ENCODE assay signal across 12 cellular contexts in genomic region chr1:204463125-204464060, GRCh38. TPM values are rescaled to one million over a fixed set of nuclear protein-coding genes. Genes with fewer than 3 reads are reported as not detected.
DNase-seq lines count a peak whose midpoint lies in the region; ATAC-seq, FAIRE-seq and TF ChIP-seq lines count a peak whose summit lies in the region.
"Had no signal": no experiment of that assay in that cellular context is flagged by ENCODE, and none has a peak within 500 bp of the region (broad histone marks: within the 10 kb centered on the region; RNA-seq: fewer than 3 reads in every experiment).

No MANE protein-coding gene starts in this region.

- CTCF ChIA-PET in activated naive CD4-positive, alpha-beta T cell treated with anti-CD3 and anti-CD28 coated beads, Interleukin-2, amount 10 ng/mL, durations not matched to agents 7 days and 5 days (lab: Charles Lee), result interaction anchor here (0.8 to 2.3 kb wide), 5 partner anchors 13 to 65 kb away, joined by 3 to 12 read pairs (median 4); partner anchors contain the start of gene PIK3C2B

- no peaks in the 10 kb centered on the region for H3K27me3 ChIP-seq in vagina
- H3K27me3 ChIP-seq in smooth muscle cell (ENCODE audit: low read depth), result no peaks in the 10 kb centered on the region
- H3K27me3 ChIP-seq: SJCRH30 had no signal

- H2AFZ ChIP-seq in smooth muscle cell (ENCODE audit: low read depth), result no peak overlapping the region

- peaks cover 0 to 4% of the 10 kb centered on the region in 2 donors for H3K36me3 ChIP-seq in vagina
- no peaks in the 10 kb centered on the region for H3K36me3 ChIP-seq in smooth muscle cell (ENCODE audit: low read depth)
- H3K36me3 ChIP-seq: SJCRH30 had no signal

- H3K27ac ChIP-seq in coronary artery, result peak overlapping the region; percentile 4 to 96
- peak overlapping the region; percentile 53 for H3K27ac ChIP-seq in vagina
- no peak overlapping the region for H3K27ac ChIP-seq in smooth muscle cell (ENCODE audit: low read depth)
- H3K27ac ChIP-seq: prostate gland, SJCRH30 had no signal

- H3K9me3 ChIP-seq in vagina (no peaks in the 10 kb centered on the region), smooth muscle cell (replicated peaks; ENCODE audit: low read depth) (no peaks in the 10 kb centered on the region)
- H3K9me3 ChIP-seq: prostate gland, SJCRH30 had no signal

- H3K27me3 Mint-ChIP-seq in activated naive CD4-positive, alpha-beta T cell treated with anti-CD3 and anti-CD28 coated beads, Interleukin-2, amount 10 ng/mL, durations not matched to agents 7 days and 5 days, result no peaks in the 10 kb centered on the region
- H3K27me3 Mint-ChIP-seq in naive B cell, result no peaks in the 10 kb centered on the region

- intact Hi-C loops in vagina (cut with DNase I), result no loop called here

- H3K9me3 Mint-ChIP-seq in activated naive CD4-positive, alpha-beta T cell treated with anti-CD3 and anti-CD28 coated beads, Interleukin-2, amount 50 U/mL, for 72 hours, result no peaks in the 10 kb centered on the region
- no peaks in the 10 kb centered on the region for H3K9me3 Mint-ChIP-seq in activated naive CD4-positive, alpha-beta T cell treated with anti-CD3 and anti-CD28 coated beads, Interleukin-2, amount 10 ng/mL, durations not matched to agents 7 days and 5 days
- H3K9me3 Mint-ChIP-seq in naive B cell, result no peaks in the 10 kb centered on the region

- H3K9ac ChIP-seq in smooth muscle cell (ENCODE audit: low read depth), result no peak overlapping the region

- TF ChIP-seq POLR2A in vagina (IDR thresholded peaks at IDR 0.05) (no peak), GM12892 (IDR thresholded peaks at IDR 0.05; ENCODE audit: low read depth, low read length) (no peak)

- peaks cover 59% of the 10 kb centered on the region for H3K4me1 Mint-ChIP-seq in activated naive CD4-positive, alpha-beta T cell treated with anti-CD3 and anti-CD28 coated beads, Interleukin-2, amount 10 ng/mL, durations not matched to agents 7 days and 5 days
- peaks cover 90 to 100% (median 96%) of the 10 kb centered on the region in 3 donors for H3K4me1 Mint-ChIP-seq in naive B cell

- H3F3A ChIP-seq in smooth muscle cell (ENCODE audit: low read depth), result no peaks in the 10 kb centered on the region

- H3K4me3 ChIP-seq in coronary artery, result peak overlapping the region; percentile 11
- H3K4me3 ChIP-seq in vagina, result no peak overlapping the region
- no peak overlapping the region for H3K4me3 ChIP-seq in smooth muscle cell
- H3K4me3 ChIP-seq: prostate gland, SJCRH30 had no signal

- DNase-seq in activated naive CD4-positive, alpha-beta T cell treated with anti-CD3 and anti-CD28 coated beads, Interleukin-2, amount 50 U/mL, for 72 hours (ENCODE audit: low spot score in 2 of 2), result no peak
- DNase-seq in activated naive CD4-positive, alpha-beta T cell treated with anti-CD3 and anti-CD28 coated beads, Interleukin-2, amount 10 ng/mL, durations not matched to agents 7 days and 5 days, result no peak
- DNase-seq in coronary artery (ENCODE audit: low spot score) (no peak), naive B cell (no peak), vagina (ENCODE audit: extremely low spot score in 2 of 2) (no peak), smooth muscle cell (lab: John Stamatoyannopoulos, UW; ENCODE audit: unreplicated experiment) (no peak), GM12892 (ENCODE audit: insufficient read length) (no peak)
- DNase-seq in stimulated activated CD4-positive, alpha-beta T cell treated with anti-CD3 and anti-CD28 coated beads, Interleukin-1b, Interleukin-23, amount 100 ng/mL, for 48 hours, result no peak
- DNase-seq: SJCRH30 had no signal

- no peak for ATAC-seq in activated naive CD4-positive, alpha-beta T cell treated with anti-CD3 and anti-CD28 coated beads, Interleukin-2, amount 50 U/mL, for 72 hours
- no peak for ATAC-seq in naive B cell (ENCODE audit: low read depth in 2 of 2)

- FAIRE-seq in GM12892 (lab: Jason Lieb, UNC), result no peak
- FAIRE-seq: bronchial epithelial cell, H54 had no signal

- 78% methylated on average over 10 of the region's 10 CpGs for WGBS in smooth muscle cell (ENCODE audit: low lambda C conversion rate)

- TF ChIP-seq CTCF in coronary artery (IDR thresholded peaks at IDR 0.05) (no peak), vagina (IDR thresholded peaks at IDR 0.05) (no peak), smooth muscle cell (IDR thresholded peaks at IDR 0.05; ENCODE audit: borderline replicate concordance, insufficient read depth, poor library complexity, severe bottlenecking) (no peak)

- no peaks in the 10 kb centered on the region for H4K20me1 ChIP-seq in smooth muscle cell (ENCODE audit: low read depth)

- no peak overlapping the region for H3K4me2 ChIP-seq in smooth muscle cell

- H3K36me3 Mint-ChIP-seq in activated naive CD4-positive, alpha-beta T cell treated with anti-CD3 and anti-CD28 coated beads, Interleukin-2, amount 50 U/mL, for 72 hours, result peaks cover 7 to 40% of the 10 kb centered on the region in 2 donors
- peaks cover 49% of the 10 kb centered on the region for H3K36me3 Mint-ChIP-seq in activated naive CD4-positive, alpha-beta T cell treated with anti-CD3 and anti-CD28 coated beads, Interleukin-2, amount 10 ng/mL, durations not matched to agents 7 days and 5 days
- peaks cover 17 to 53% of the 10 kb centered on the region in 2 donors for H3K36me3 Mint-ChIP-seq in naive B cell

- H3K79me2 ChIP-seq in smooth muscle cell (ENCODE audit: low read depth), result no peaks in the 10 kb centered on the region

- H3K4me1 ChIP-seq in vagina (peaks cover 38% of the 10 kb centered on the region), smooth muscle cell (ENCODE audit: low read depth) (no peaks in the 10 kb centered on the region)

- peak overlapping the region; percentile 61 to 65 for H3K27ac Mint-ChIP-seq in activated naive CD4-positive, alpha-beta T cell treated with anti-CD3 and anti-CD28 coated beads, Interleukin-2, amount 50 U/mL, for 72 hours
- no peak overlapping the region for H3K27ac Mint-ChIP-seq in activated naive CD4-positive, alpha-beta T cell treated with anti-CD3 and anti-CD28 coated beads, Interleukin-2, amount 10 ng/mL, durations not matched to agents 7 days and 5 days
- peak overlapping the region; percentile 36 to 97 (median 95) for H3K27ac Mint-ChIP-seq in naive B cell

- H3K4me3 Mint-ChIP-seq in activated naive CD4-positive, alpha-beta T cell treated with anti-CD3 and anti-CD28 coated beads, Interleukin-2, amount 10 ng/mL, durations not matched to agents 7 days and 5 days, result no peak overlapping the region
- peak overlapping the region in 7 of 8 donors; percentile 8 to 93 (median 81) for H3K4me3 Mint-ChIP-seq in naive B cell

RNA-seq across cellular contexts. Expression of gene PIK3C2B, which starts 31.2 kb away (rescaled TPM):
- total RNA-seq in activated naive CD4-positive, alpha-beta T cell treated with anti-CD3 and anti-CD28 coated beads, Interleukin-2, amount 50 U/mL, for 72 hours, result 10 to 100 TPM; 26.3 to 65.6 TPM
- polyA plus RNA-seq in naive B cell (ENCODE audit: low read depth in 6 of 6) (10 to 100 TPM in 3 of 6 donors, 1 to 10 TPM in 2, not detected in 1; 8.5 to 16.9 (median 10.6) TPM), smooth muscle cell (3.0 and 5.0 TPM in 2 replicates)
- total RNA-seq in vagina (52.1 TPM), smooth muscle cell (9.5 and 11.5 TPM in 2 replicates)
- polyA plus RNA-seq in GM12892 (2012; ENCODE audit: missing spikeins), result 12.0 TPM

RNA-seq across cellular contexts. Expression of gene PPP1R15B, which starts 51.8 kb away (rescaled TPM):
- total RNA-seq in activated naive CD4-positive, alpha-beta T cell treated with anti-CD3 and anti-CD28 coated beads, Interleukin-2, amount 50 U/mL, for 72 hours, result 100 to 1,000 TPM in 1 of 2 donors, 10 to 100 TPM in 1; 54.6 to 138 TPM
- polyA plus RNA-seq in naive B cell (ENCODE audit: low read depth in 6 of 6) (10 to 100 TPM; 18.5 to 39.0 (median 33.0) TPM), smooth muscle cell (24.1 and 25.0 TPM in 2 replicates)
- total RNA-seq in vagina (42.0 TPM), smooth muscle cell (68.1 and 74.8 TPM in 2 replicates)
- polyA plus RNA-seq in GM12892 (2012; ENCODE audit: missing spikeins), result 19.6 TPM

RNA-seq across cellular contexts. Expression of gene MDM4, which starts 52.8 kb away (rescaled TPM):
- total RNA-seq in activated naive CD4-positive, alpha-beta T cell treated with anti-CD3 and anti-CD28 coated beads, Interleukin-2, amount 50 U/mL, for 72 hours, result 10 to 100 TPM; 87.2 to 97.9 TPM
- polyA plus RNA-seq in naive B cell (ENCODE audit: low read depth in 6 of 6) (10 to 100 TPM; 12.6 to 50.8 (median 28.2) TPM), smooth muscle cell (6.1 and 10.8 TPM in 2 replicates)
- total RNA-seq in vagina (90.1 TPM), smooth muscle cell (21.3 and 31.7 TPM in 2 replicates)
- 37.1 TPM for polyA plus RNA-seq in GM12892 (2012; ENCODE audit: missing spikeins)
